In genomic region chr5:69329905-69330489, GRCh38 we compare ENCODE assay signal across 18 cellular contexts. TPM values are rescaled to one million over a fixed set of nuclear protein-coding genes. Genes with fewer than 3 reads are reported as not detected.
DNase-seq lines count a peak whose midpoint lies in the region; ATAC-seq, FAIRE-seq and TF ChIP-seq lines count a peak whose summit lies in the region.
"Had no signal": no experiment of that assay in that cellular context is flagged by ENCODE, and none has a peak within 500 bp of the region (broad histone marks: within the 10 kb centered on the region; RNA-seq: fewer than 3 reads in every experiment).

No MANE protein-coding gene starts in this region.

- H3K27ac Mint-ChIP-seq in CD4-positive, alpha-beta T cell = peak overlapping the region; percentile 10
- H3K27ac Mint-ChIP-seq in activated CD4-positive, alpha-beta memory T cell treated with anti-CD3 and anti-CD28 coated beads for 36 hours = no peak overlapping the region

- FAIRE-seq in HTR-8/SVneo (lab: Jason Lieb, UNC) = no peak
- no peak for FAIRE-seq in bronchial epithelial cell (lab: Jason Lieb, UNC)
- FAIRE-seq: D721Med had no signal

- H3K79me2 ChIP-seq in osteoblast (ENCODE audit: insufficient read depth, low read length) = no peaks in the 10 kb centered on the region

- no peaks in the 10 kb centered on the region for H3K27me3 ChIP-seq in CD4-positive, alpha-beta T cell (ENCODE audit: control insufficient read depth, insufficient read depth, low read length)
- H3K27me3 ChIP-seq in bronchial epithelial cell (ENCODE audit: control insufficient read depth, insufficient read depth, low read length) (no peaks in the 10 kb centered on the region), osteoblast (ENCODE audit: insufficient read depth, low read length) (no peaks in the 10 kb centered on the region)

- ATAC-seq in CD4-positive, alpha-beta T cell (ENCODE audit: poor library complexity) = no peak

- no peaks in the 10 kb centered on the region for H3K27me3 Mint-ChIP-seq in CD4-positive, alpha-beta T cell
- H3K27me3 Mint-ChIP-seq in activated CD4-positive, alpha-beta memory T cell treated with anti-CD3 and anti-CD28 coated beads for 36 hours = no peaks in the 10 kb centered on the region

- H3K27ac ChIP-seq in CD4-positive, alpha-beta T cell (ENCODE audit: low read depth, low read length) = no peak overlapping the region
- H3K27ac ChIP-seq in osteoblast (ENCODE audit: low read depth, low read length) = no peak overlapping the region

- H3K4me3 ChIP-seq in bronchial epithelial cell (ENCODE audit: low read depth, low read length) = no peak overlapping the region
- no peak overlapping the region for H3K4me3 ChIP-seq in osteoblast (ENCODE audit: insufficient read depth, low read length)

- H3K36me3 Mint-ChIP-seq in CD4-positive, alpha-beta T cell (ENCODE audit: low read depth) = peaks cover 3% of the 10 kb centered on the region
- peaks cover 2% of the 10 kb centered on the region for H3K36me3 Mint-ChIP-seq in activated CD4-positive, alpha-beta memory T cell treated with anti-CD3 and anti-CD28 coated beads for 36 hours

- no peaks in the 10 kb centered on the region for H3K9me3 Mint-ChIP-seq in CD4-positive, alpha-beta T cell
- H3K9me3 Mint-ChIP-seq in activated CD4-positive, alpha-beta memory T cell treated with anti-CD3 and anti-CD28 coated beads for 36 hours = no peaks in the 10 kb centered on the region
- H3K9me3 Mint-ChIP-seq: CD14-positive monocyte had no signal

- intact Hi-C loops in CD4-positive, alpha-beta T cell (cut with DNase I, micrococcal nuclease) = loop anchor here (2.0 to 10.0 kb wide), 7 partner anchors 45 to 289 kb away; partner anchors contain the start of genes CCNB1 (in 1 of the 2), CDK7 (in 1 of the 2) and CENPH (in 1 of the 2)
- intact Hi-C loops in activated CD4-positive, alpha-beta memory T cell treated with anti-CD3 and anti-CD28 coated beads for 36 hours (cut with micrococcal nuclease) = no loop called here

- no peaks in the 10 kb centered on the region for H4K20me1 ChIP-seq in osteoblast (ENCODE audit: insufficient read depth, low read length)

- peaks cover 8% of the 10 kb centered on the region for H3K4me1 ChIP-seq in osteoblast (ENCODE audit: insufficient read depth, low read length)

- H3K9me3 ChIP-seq in CD4-positive, alpha-beta T cell (ENCODE audit: control insufficient read depth, low read length) = no peaks in the 10 kb centered on the region
- no peaks in the 10 kb centered on the region for H3K9me3 ChIP-seq in osteoblast (ENCODE audit: low read depth, low read length)
- H3K9me3 ChIP-seq: SK-N-SH had no signal

- no peak overlapping the region for H2AFZ ChIP-seq in osteoblast (ENCODE audit: low read length)

- CTCF ChIA-PET in CD4-positive, alpha-beta T cell (lab: Charles Lee) = no interaction called here
- CTCF ChIA-PET in activated CD4-positive, alpha-beta memory T cell treated with anti-CD3 and anti-CD28 coated beads for 36 hours (lab: Charles Lee) = interaction anchor here (1.0 kb wide), 1 partner anchor 236 kb away, joined by 3 read pairs; the partner anchor contains the start of gene SLC30A5

- DNase-seq in CD4-positive, alpha-beta T cell = no peak
- DNase-seq in HTR-8/SVneo (ENCODE audit: insufficient read length, low spot score) (peak; percentile 13), bronchial epithelial cell (ENCODE audit: low read depth) (peak; percentile 61), osteoblast (ENCODE audit: insufficient read length, low spot score, missing footprints) (peak; percentile 55), NOMO-1 (lab: John Stamatoyannopoulos, UW; ENCODE audit: unreplicated experiment in 2 of 2) (no peak), NCI-H524 treated with DMSO at 0.1 percent for 48 hours (lab: John Stamatoyannopoulos, UW) (no peak)
- no peak for DNase-seq in activated naive CD4-positive, alpha-beta T cell (lab: John Stamatoyannopoulos, UW)
- no peak for DNase-seq in activated CD4-positive, alpha-beta memory T cell treated with anti-CD3 and anti-CD28 coated beads for 36 hours
- DNase-seq: GF-D8, GOT3, Kasumi-1, NCI-H1436 treated with DMSO at 0.1 percent for 48 hours, NCI-H2227 treated with DMSO at 0.1 percent for 48 hours, NCI-H526, OCI-M1, SK-N-SH had no signal

- H3K36me3 ChIP-seq in bronchial epithelial cell (ENCODE audit: control insufficient read depth, insufficient read depth, low read length) = no peaks in the 10 kb centered on the region
- no peaks in the 10 kb centered on the region for H3K36me3 ChIP-seq in osteoblast (ENCODE audit: insufficient read depth, low read length)

- H3K4me1 Mint-ChIP-seq in CD4-positive, alpha-beta T cell (ENCODE audit: low read depth) = peaks cover 26% of the 10 kb centered on the region
- peaks cover 17% of the 10 kb centered on the region for H3K4me1 Mint-ChIP-seq in activated CD4-positive, alpha-beta memory T cell treated with anti-CD3 and anti-CD28 coated beads for 36 hours (ENCODE audit: low read depth)

- POLR2A ChIA-PET in CD4-positive, alpha-beta T cell (lab: Charles Lee) = interaction anchor here (1.1 kb wide), 1 partner anchor 96 kb away, joined by 3 read pairs; the partner anchor contains the start of gene CDK7
- POLR2A ChIA-PET in activated CD4-positive, alpha-beta memory T cell treated with anti-CD3 and anti-CD28 coated beads for 36 hours (lab: Charles Lee) = no interaction called here

- no peak for TF ChIP-seq CTCF in CD4-positive, alpha-beta T cell (IDR thresholded peaks at IDR 0.05)
- TF ChIP-seq CTCF in bronchial epithelial cell (IDR thresholded peaks at IDR 0.05; ENCODE audit: insufficient read depth, low read length, severe bottlenecking) = no peak
- no peak for TF ChIP-seq CTCF in osteoblast (IDR thresholded peaks at IDR 0.05; ENCODE audit: extremely low read depth, low read depth, low read length)

- H3K4me3 Mint-ChIP-seq in CD4-positive, alpha-beta T cell = no peak overlapping the region
- no peak overlapping the region for H3K4me3 Mint-ChIP-seq in activated CD4-positive, alpha-beta memory T cell treated with anti-CD3 and anti-CD28 coated beads for 36 hours
- H3K4me3 Mint-ChIP-seq: CD14-positive monocyte had no signal

- no peak overlapping the region for H3K4me2 ChIP-seq in osteoblast (ENCODE audit: insufficient read depth, low read length)
- H3K4me2 ChIP-seq: SK-N-SH had no signal

RNA-seq across cellular contexts. Expression of gene CCDC125, which starts 2.6 kb away (rescaled TPM):
- 1 to 10 TPM; 5.6 to 6.4 TPM for total RNA-seq in CD4-positive, alpha-beta T cell
- total RNA-seq in bronchial epithelial cell (3.4 and 5.5 TPM in 2 replicates), osteoblast (6.5 and 8.7 TPM in 2 replicates)
- total RNA-seq in activated CD4-positive, alpha-beta memory T cell treated with anti-CD3 and anti-CD28 coated beads for 36 hours = 10 to 100 TPM in 1 of 2 experiments, 1 to 10 TPM in 1; 8.9 to 11.3 TPM

RNA-seq across cellular contexts. Expression of gene AK6, which starts 39.3 kb away (rescaled TPM):
- 10 to 100 TPM in 1 of 2 experiments, 1 to 10 TPM in 1; 8.2 to 10.6 TPM for total RNA-seq in CD4-positive, alpha-beta T cell
- 32.6 and 50.2 TPM in 2 replicates for total RNA-seq in bronchial epithelial cell
- total RNA-seq in osteoblast = 13.6 and 19.9 TPM in 2 replicates
- 10 to 100 TPM; 79.8 to 87.0 TPM for total RNA-seq in activated CD4-positive, alpha-beta memory T cell treated with anti-CD3 and anti-CD28 coated beads for 36 hours

RNA-seq across cellular contexts. Expression of gene TAF9, which starts 39.3 kb away (rescaled TPM):
- total RNA-seq in CD4-positive, alpha-beta T cell = 10 to 100 TPM; 53.8 to 54.2 TPM
- 66.9 and 150 TPM in 2 replicates for total RNA-seq in bronchial epithelial cell
- 84.7 and 85.2 TPM in 2 replicates for total RNA-seq in osteoblast
- total RNA-seq in activated CD4-positive, alpha-beta memory T cell treated with anti-CD3 and anti-CD28 coated beads for 36 hours = 10 to 100 TPM; 55.8 to 58.3 TPM

RNA-seq across cellular contexts. Expression of gene RAD17, which starts 39.6 kb away (rescaled TPM):
- total RNA-seq in CD4-positive, alpha-beta T cell = 10 to 100 TPM; 15.7 to 19.1 TPM
- total RNA-seq in bronchial epithelial cell = 17.6 and 23.2 TPM in 2 replicates
- total RNA-seq in osteoblast = 26.8 and 30.6 TPM in 2 replicates
- total RNA-seq in activated CD4-positive, alpha-beta memory T cell treated with anti-CD3 and anti-CD28 coated beads for 36 hours = 10 to 100 TPM; 26.9 to 31.9 TPM

Comparison
In these comparisons a context has a peak if more than half of its experiments do, and no peak if none do; other contexts are left out.
1. DNase-seq: peak in HTR-8/SVneo (single experiment), bronchial epithelial cell (single experiment) and osteoblast (single experiment); none in CD4-positive, alpha-beta T cell (0 of 10), NOMO-1 (0 of 2), activated naive CD4-positive, alpha-beta T cell (0 of 4), NCI-H524 treated with DMSO at 0.1 percent for 48 hours (single experiment) and activated CD4-positive, alpha-beta memory T cell treated with anti-CD3 and anti-CD28 coated beads for 36 hours (single experiment).